ENCODE assay signal across 2 cellular contexts in the genomic region with DNA sequence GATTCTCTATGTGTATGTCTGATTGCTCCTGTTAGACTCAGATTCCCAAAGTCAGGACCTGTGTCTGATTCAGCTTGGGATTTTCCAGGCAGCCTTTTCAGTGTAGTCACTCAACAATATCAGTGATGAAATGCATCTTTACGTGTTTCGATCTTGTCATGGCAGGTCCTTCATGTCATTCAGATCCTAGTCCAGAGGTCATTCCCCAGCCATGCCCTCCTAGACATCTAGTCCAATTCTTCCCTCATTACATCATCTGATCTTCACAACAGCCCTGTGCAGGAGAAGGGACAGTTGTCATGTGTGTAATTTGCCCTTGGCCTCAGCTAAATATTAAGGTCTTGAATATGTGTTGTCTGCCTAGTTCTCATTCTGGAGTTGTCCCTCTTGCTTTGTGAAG.
TF ChIP-seq lines count a peak whose summit lies in the region.

No MANE protein-coding gene starts in this region.

TF ChIP-seq in HEK293, 187 proteins besides CTCF, POLR2A, EP300 and RAD21:
- TF ChIP-seq TCF7L2 (IDR thresholded peaks at IDR 0.05; ENCODE audit: borderline replicate concordance, low read depth, low read length) = no peak
- TF ChIP-seq, protein P1, sequence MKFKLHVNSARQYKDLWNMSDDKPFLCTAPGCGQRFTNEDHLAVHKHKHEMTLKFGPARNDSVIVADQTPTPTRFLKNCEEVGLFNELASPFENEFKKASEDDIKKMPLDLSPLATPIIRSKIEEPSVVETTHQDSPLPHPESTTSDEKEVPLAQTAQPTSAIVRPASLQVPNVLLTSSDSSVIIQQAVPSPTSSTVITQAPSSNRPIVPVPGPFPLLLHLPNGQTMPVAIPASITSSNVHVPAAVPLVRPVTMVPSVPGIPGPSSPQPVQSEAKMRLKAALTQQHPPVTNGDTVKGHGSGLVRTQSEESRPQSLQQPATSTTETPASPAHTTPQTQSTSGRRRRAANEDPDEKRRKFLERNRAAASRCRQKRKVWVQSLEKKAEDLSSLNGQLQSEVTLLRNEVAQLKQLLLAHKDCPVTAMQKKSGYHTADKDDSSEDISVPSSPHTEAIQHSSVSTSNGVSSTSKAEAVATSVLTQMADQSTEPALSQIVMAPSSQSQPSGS (tag by site-specific recombination; IDR thresholded peaks at IDR 0.05; ENCODE audit: low read depth) = peak; percentile 14; the same call in 1 of the 2 replicates

TF ChIP-seq in HepG2, 621 proteins besides CTCF, POLR2A, EP300 and RAD21:
- TF ChIP-seq CEBPB (IDR thresholded peaks at IDR 0.05; ENCODE audit: borderline replicate concordance, low read depth, low read length) (0 out of 2 replicates have a peak, but pooled peaks have one; percentile 13), ZNF781 (CRISPR knock-in tag; IDR thresholded peaks at IDR 0.05; ENCODE audit: borderline replicate concordance, not compliant biosample characterization) (no peak), ZNF337 (CRISPR knock-in tag; IDR thresholded peaks at IDR 0.05; ENCODE audit: borderline replicate concordance, low read depth) (no peak), ZFX (CRISPR knock-in tag; IDR thresholded peaks at IDR 0.05; ENCODE audit: low read depth) (no peak), ARID5B (CRISPR knock-in tag; IDR thresholded peaks at IDR 0.05) (peak; percentile 33), GFI1 (CRISPR knock-in tag; IDR thresholded peaks at IDR 0.05; ENCODE audit: borderline replicate concordance) (no peak), ZNF850 (CRISPR knock-in tag; conservative IDR thresholded peaks at IDR 0.05) (no peak), ATF7 (IDR thresholded peaks at IDR 0.05) (0 out of 2 replicates have a peak, but pooled peaks have one; percentile 12), ATF7 (CRISPR knock-in tag; IDR thresholded peaks at IDR 0.05) (no peak), ZNF230 (CRISPR knock-in tag; IDR thresholded peaks at IDR 0.05) (no peak), POGZ (CRISPR knock-in tag; IDR thresholded peaks at IDR 0.05) (0 out of 2 replicates have a peak, but pooled peaks have one; percentile 10), GABPA (IDR thresholded peaks at IDR 0.05; ENCODE audit: low read depth, low read length) (no peak), GABPA (CRISPR knock-in tag; IDR thresholded peaks at IDR 0.05; ENCODE audit: low read depth) (no peak), FOXP1 (IDR thresholded peaks at IDR 0.05) (no peak), FOXP1 (CRISPR knock-in tag; IDR thresholded peaks at IDR 0.05) (0 out of 2 replicates have a peak, but pooled peaks have one; percentile 13), MIXL1 (CRISPR knock-in tag; IDR thresholded peaks at IDR 0.05) (no peak), HINFP (CRISPR knock-in tag; IDR thresholded peaks at IDR 0.05; ENCODE audit: low read depth) (no peak), XBP1 (CRISPR knock-in tag; IDR thresholded peaks at IDR 0.05) (no peak), ZNF644 (CRISPR knock-in tag; IDR thresholded peaks at IDR 0.05; ENCODE audit: low read depth) (0 out of 2 replicates have a peak, but pooled peaks have one; percentile 28), RARA (CRISPR knock-in tag; IDR thresholded peaks at IDR 0.05) (peak; percentile 73), HNF4A (CRISPR knock-in tag; IDR thresholded peaks at IDR 0.05) (peak; percentile 23; the same call in 1 of the 2 replicates)
- TF ChIP-seq, protein P2, sequence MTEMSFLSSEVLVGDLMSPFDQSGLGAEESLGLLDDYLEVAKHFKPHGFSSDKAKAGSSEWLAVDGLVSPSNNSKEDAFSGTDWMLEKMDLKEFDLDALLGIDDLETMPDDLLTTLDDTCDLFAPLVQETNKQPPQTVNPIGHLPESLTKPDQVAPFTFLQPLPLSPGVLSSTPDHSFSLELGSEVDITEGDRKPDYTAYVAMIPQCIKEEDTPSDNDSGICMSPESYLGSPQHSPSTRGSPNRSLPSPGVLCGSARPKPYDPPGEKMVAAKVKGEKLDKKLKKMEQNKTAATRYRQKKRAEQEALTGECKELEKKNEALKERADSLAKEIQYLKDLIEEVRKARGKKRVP (CRISPR knock-in tag; IDR thresholded peaks at IDR 0.05) = peak in 1 of 2 experiments; percentile 50; a peak in 1 of 4 replicates
